21 cellular contexts compared by ENCODE assay signal in the genomic region with DNA sequence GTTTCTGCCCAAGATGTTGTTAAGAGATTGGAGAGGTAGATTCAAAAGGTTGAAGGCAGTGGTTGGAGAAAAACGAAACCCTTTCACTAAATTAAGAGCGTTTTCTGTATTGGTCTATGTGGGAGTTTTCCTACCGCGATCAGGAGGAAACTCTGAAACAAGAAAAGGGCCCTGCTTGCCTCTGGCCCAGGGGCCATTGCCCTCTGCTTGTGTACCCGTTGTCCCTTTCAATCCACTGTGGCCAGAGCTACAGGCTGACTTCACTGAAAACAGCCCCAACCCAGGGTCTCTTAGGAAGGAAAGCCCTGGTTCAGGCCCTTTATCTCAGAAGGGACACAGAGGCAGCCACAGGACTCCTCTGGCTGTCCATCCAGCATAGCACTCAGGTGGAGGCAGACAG.
DNase-seq lines count a peak whose midpoint lies in the region; ATAC-seq, FAIRE-seq and TF ChIP-seq lines count a peak whose summit lies in the region.
"Had no signal": no experiment of that assay in that cellular context is flagged by ENCODE, and none has a peak within 500 bp of the region (broad histone marks: within the 10 kb centered on the region; RNA-seq: fewer than 3 reads in every experiment).

No MANE protein-coding gene starts in this region.

- BruUV-seq in HepG2 (replicated peaks; lab: Mats Ljungman, UMichigan): no TSS peak

- POLR2A ChIA-PET in HepG2 (lab: Yijun Ruan, JAX): no interaction called here

- no peak for TF ChIP-seq POLR2A in HepG2 (IDR thresholded peaks at IDR 0.05; ENCODE audit: insufficient read depth in 1 of 2, low read depth in 2 of 2, low read length in 2 of 2)

- peaks cover 7% of the 10 kb centered on the region for H3K27me3 Mint-ChIP-seq in neural progenitor cell (ENCODE audit: insufficient read depth, low read depth)

- H3K36me3 ChIP-seq in liver (ENCODE audit: control insufficient read depth in 4 of 4, insufficient read depth in 3 of 4, low read depth in 1 of 4, low read length in 3 of 4) (no peaks in the 10 kb centered on the region), HepG2 (replicated peaks in 1 of 2; ENCODE audit: control insufficient read depth in 1 of 2, insufficient read depth in 2 of 2, low read length in 2 of 2) (no peaks in the 10 kb centered on the region), neural progenitor cell (no peaks in the 10 kb centered on the region)
- H3K36me3 ChIP-seq: BLaER1 had no signal

- CTCF ChIA-PET in HepG2 (lab: Yijun Ruan, JAX; ENCODE audit: low intra/inter-chr PET ratio, low total read pairs): no interaction called here

- TF ChIP-seq EP300 in HepG2 (IDR thresholded peaks at IDR 0.05; ENCODE audit: low read depth in 2 of 2, low read length in 2 of 2) (no peak), HepG2 (CRISPR knock-in tag; IDR thresholded peaks at IDR 0.05; ENCODE audit: borderline replicate concordance) (no peak)

- H4K20me1 ChIP-seq in HepG2 (ENCODE audit: insufficient read depth, low read length) (no peaks in the 10 kb centered on the region), neural progenitor cell (ENCODE audit: low read depth) (no peaks in the 10 kb centered on the region)
- H4K20me1 ChIP-seq: BLaER1 had no signal

- no peaks in the 10 kb centered on the region for H3F3A ChIP-seq in neural progenitor cell (ENCODE audit: low read depth)

- H3K36me3 Mint-ChIP-seq in neural progenitor cell: no peaks in the 10 kb centered on the region
- H3K36me3 Mint-ChIP-seq: CD4-positive, CD25-positive, alpha-beta regulatory T cell; CD8-positive, alpha-beta T cell had no signal

- H3K4me1 ChIP-seq in liver (ENCODE audit: control insufficient read depth in 4 of 4, insufficient read depth in 4 of 4, low read length in 3 of 4) (no peaks in the 10 kb centered on the region), HepG2 (ENCODE audit: insufficient read depth, low read length) (no peaks in the 10 kb centered on the region), neural progenitor cell (no peaks in the 10 kb centered on the region)
- H3K4me1 ChIP-seq: BLaER1, Caco-2 had no signal

- H3K79me2 ChIP-seq in HepG2 (ENCODE audit: insufficient read depth, low read length) (no peaks in the 10 kb centered on the region), neural progenitor cell (ENCODE audit: low read depth) (no peaks in the 10 kb centered on the region)

- DNase-seq in HepG2 (ENCODE audit: low spot score) (no peak), islet precursor cell (peak; percentile 49), neural progenitor cell (ENCODE audit: low spot score) (no peak), SKM-1 treated with dmso at 0.1 percent for 144 hours (lab: John Stamatoyannopoulos, UW; ENCODE audit: unreplicated experiment) (no peak), Right ventricle myocardium superior (no peak)
- DNase-seq: Caco-2; CD4-positive, CD25-positive, alpha-beta regulatory T cell; CD8-positive, alpha-beta T cell; DMS153; DND-41; GM23248; H9 had no signal

- no peak for TF ChIP-seq CTCF in liver (IDR thresholded peaks at IDR 0.05; ENCODE audit: low read depth, low read length, missing input control)
- no peak for TF ChIP-seq CTCF in HepG2 (CRISPR knock-in tag; IDR thresholded peaks at IDR 0.05)
- TF ChIP-seq CTCF in neural progenitor cell (IDR thresholded peaks at IDR 0.05): no peak

- peak overlapping the region; percentile 19 for H3K27ac Mint-ChIP-seq in neural progenitor cell
- H3K27ac Mint-ChIP-seq: B cell; CD4-positive, CD25-positive, alpha-beta regulatory T cell; CD8-positive, alpha-beta T cell had no signal

- whole genome bisulfite sequencing in liver: 53% methylated on average over 5 of the region's 5 CpGs
- WGBS in HepG2 (ENCODE audit: low lambda C conversion rate): 40% methylated on average over 5 of the region's 5 CpGs

- no peak overlapping the region for H3K4me2 ChIP-seq in HepG2 (ENCODE audit: low read depth, low read length)
- H3K4me2 ChIP-seq in neural progenitor cell: no peak overlapping the region
- H3K4me2 ChIP-seq: BLaER1 had no signal

- no peaks in the 10 kb centered on the region for H3K27me3 ChIP-seq in liver (ENCODE audit: control insufficient read depth in 4 of 4, insufficient read depth in 4 of 4, low read length in 3 of 4)
- peaks cover 0 to 4% of the 10 kb centered on the region in 2 experiments; a peak in 2 of 5 replicates for H3K27me3 ChIP-seq in HepG2 (ENCODE audit: control insufficient read depth in 1 of 2, insufficient read depth in 2 of 2, low read length in 2 of 2)
- no peaks in the 10 kb centered on the region for H3K27me3 ChIP-seq in neural progenitor cell
- H3K27me3 ChIP-seq: BLaER1 had no signal

- H3K9me3 ChIP-seq in liver (ENCODE audit: control insufficient read depth in 4 of 4, low read length in 3 of 4) (no peaks in the 10 kb centered on the region), HepG2 (ENCODE audit: low read length) (no peaks in the 10 kb centered on the region), neural progenitor cell (ENCODE audit: low read depth) (no peaks in the 10 kb centered on the region)
- H3K9me3 ChIP-seq: BLaER1, Caco-2 had no signal

- no peaks in the 10 kb centered on the region for H3K9me3 Mint-ChIP-seq in neural progenitor cell
- H3K9me3 Mint-ChIP-seq: CD4-positive, CD25-positive, alpha-beta regulatory T cell; CD8-positive, alpha-beta T cell; H9 had no signal

- H3K4me3 Mint-ChIP-seq in neural progenitor cell: no peak overlapping the region
- H3K4me3 Mint-ChIP-seq: B cell; CD4-positive, CD25-positive, alpha-beta regulatory T cell; CD8-positive, alpha-beta T cell; H9 had no signal

- H3K4me3 ChIP-seq in liver (ENCODE audit: low read depth in 1 of 3, low read length in 3 of 3): no peak overlapping the region
- no peak overlapping the region for H3K4me3 ChIP-seq in HepG2 (replicated peaks in 1 of 3; ENCODE audit: insufficient read depth in 1 of 3, low read depth in 2 of 3, low read length in 3 of 3)
- no peak overlapping the region for H3K4me3 ChIP-seq in neural progenitor cell
- H3K4me3 ChIP-seq: BLaER1, GM23248 had no signal

- TF ChIP-seq RAD21 in liver (IDR thresholded peaks at IDR 0.05) (no peak), HepG2 (CRISPR knock-in tag; IDR thresholded peaks at IDR 0.05) (no peak)

- no peak overlapping the region for H3K9ac ChIP-seq in liver (ENCODE audit: low read depth in 1 of 2, low read length in 2 of 2)
- H3K9ac ChIP-seq in HepG2 (ENCODE audit: insufficient read depth, low read depth, low read length): no peak overlapping the region
- no peak overlapping the region for H3K9ac ChIP-seq in neural progenitor cell
- H3K9ac ChIP-seq: BLaER1, GM23248 had no signal

- peaks cover 3% of the 10 kb centered on the region for H3K4me1 Mint-ChIP-seq in neural progenitor cell
- H3K4me1 Mint-ChIP-seq: CD4-positive, CD25-positive, alpha-beta regulatory T cell had no signal

- H2AFZ ChIP-seq in HepG2 (ENCODE audit: low read length): no peak overlapping the region
- H2AFZ ChIP-seq in neural progenitor cell (replicated peaks): peak overlapping the region; percentile 76
- H2AFZ ChIP-seq: GM23248 had no signal

- in situ Hi-C loops in HepG2 (cut with HindIII; ENCODE audit: extremely low pct_ligation_motif_present, low pct_unique_long_range_greater_than_20kb): no loop called here

- intact Hi-C loops in HepG2 (cut with micrococcal nuclease; ENCODE audit: unreplicated experiment) (no loop called here), Right ventricle myocardium superior (cut with DNase I) (no loop called here)

- no peak for FAIRE-seq in HepG2 (lab: Jason Lieb, UNC)
- FAIRE-seq: A204.1, G401.6, GM19239 had no signal

- no peak for ATAC-seq in HepG2
- ATAC-seq in Right ventricle myocardium superior (ENCODE audit: poor library complexity): no peak
- ATAC-seq: CD8-positive, alpha-beta T cell; HCT116 had no signal

- no peak overlapping the region for H3K27ac ChIP-seq in liver (ENCODE audit: low read depth in 1 of 2, low read length in 2 of 2)
- no peak overlapping the region for H3K27ac ChIP-seq in HepG2 (ENCODE audit: extremely low read length, insufficient read depth, low read length)
- no peak overlapping the region for H3K27ac ChIP-seq in neural progenitor cell
- H3K27ac ChIP-seq: 22Rv1, BLaER1, C4-2B, GM23248 had no signal

TF ChIP-seq in liver, 16 proteins besides CTCF, POLR2A, EP300 and RAD21:
- TF ChIP-seq RXRA (IDR thresholded peaks at IDR 0.05) (peak; percentile 72 to 78), SP1 (IDR thresholded peaks at IDR 0.05) (peak; percentile 19), FOXA2 (IDR thresholded peaks at IDR 0.05) (no peak), FOXA1 (IDR thresholded peaks at IDR 0.05) (no peak)

TF ChIP-seq in HepG2, 621 proteins besides CTCF, POLR2A, EP300 and RAD21 (continues in another document):
- TF ChIP-seq SRY (CRISPR knock-in tag; IDR thresholded peaks at IDR 0.05): no peak
- TF ChIP-seq, protein P1, sequence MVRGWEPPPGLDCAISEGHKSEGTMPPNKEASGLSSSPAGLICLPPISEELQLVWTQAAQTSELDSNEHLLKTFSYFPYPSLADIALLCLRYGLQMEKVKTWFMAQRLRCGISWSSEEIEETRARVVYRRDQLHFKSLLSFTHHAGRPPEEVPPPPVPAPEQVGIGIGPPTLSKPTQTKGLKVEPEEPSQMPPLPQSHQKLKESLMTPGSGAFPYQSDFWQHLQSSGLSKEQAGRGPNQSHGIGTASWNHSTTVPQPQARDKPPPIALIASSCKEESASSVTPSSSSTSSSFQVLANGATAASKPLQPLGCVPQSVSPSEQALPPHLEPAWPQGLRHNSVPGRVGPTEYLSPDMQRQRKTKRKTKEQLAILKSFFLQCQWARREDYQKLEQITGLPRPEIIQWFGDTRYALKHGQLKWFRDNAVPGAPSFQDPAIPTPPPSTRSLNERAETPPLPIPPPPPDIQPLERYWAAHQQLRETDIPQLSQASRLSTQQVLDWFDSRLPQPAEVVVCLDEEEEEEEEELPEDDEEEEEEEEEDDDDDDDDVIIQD (CRISPR knock-in tag; IDR thresholded peaks at IDR 0.05; ENCODE audit: low read depth): no peak
- no peak for TF ChIP-seq ZNF550 (CRISPR knock-in tag; IDR thresholded peaks at IDR 0.05; ENCODE audit: borderline replicate concordance)
- TF ChIP-seq ZSCAN29 (CRISPR knock-in tag; conservative IDR thresholded peaks at IDR 0.05): no peak
- no peak for TF ChIP-seq PHF20 (CRISPR knock-in tag; IDR thresholded peaks at IDR 0.05)
- TF ChIP-seq, protein P2, sequence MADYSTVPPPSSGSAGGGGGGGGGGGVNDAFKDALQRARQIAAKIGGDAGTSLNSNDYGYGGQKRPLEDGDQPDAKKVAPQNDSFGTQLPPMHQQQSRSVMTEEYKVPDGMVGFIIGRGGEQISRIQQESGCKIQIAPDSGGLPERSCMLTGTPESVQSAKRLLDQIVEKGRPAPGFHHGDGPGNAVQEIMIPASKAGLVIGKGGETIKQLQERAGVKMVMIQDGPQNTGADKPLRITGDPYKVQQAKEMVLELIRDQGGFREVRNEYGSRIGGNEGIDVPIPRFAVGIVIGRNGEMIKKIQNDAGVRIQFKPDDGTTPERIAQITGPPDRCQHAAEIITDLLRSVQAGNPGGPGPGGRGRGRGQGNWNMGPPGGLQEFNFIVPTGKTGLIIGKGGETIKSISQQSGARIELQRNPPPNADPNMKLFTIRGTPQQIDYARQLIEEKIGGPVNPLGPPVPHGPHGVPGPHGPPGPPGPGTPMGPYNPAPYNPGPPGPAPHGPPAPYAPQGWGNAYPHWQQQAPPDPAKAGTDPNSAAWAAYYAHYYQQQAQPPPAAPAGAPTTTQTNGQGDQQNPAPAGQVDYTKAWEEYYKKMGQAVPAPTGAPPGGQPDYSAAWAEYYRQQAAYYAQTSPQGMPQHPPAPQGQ (CRISPR knock-in tag; IDR thresholded peaks at IDR 0.05; ENCODE audit: borderline replicate concordance): no peak
